In the genomic region with DNA sequence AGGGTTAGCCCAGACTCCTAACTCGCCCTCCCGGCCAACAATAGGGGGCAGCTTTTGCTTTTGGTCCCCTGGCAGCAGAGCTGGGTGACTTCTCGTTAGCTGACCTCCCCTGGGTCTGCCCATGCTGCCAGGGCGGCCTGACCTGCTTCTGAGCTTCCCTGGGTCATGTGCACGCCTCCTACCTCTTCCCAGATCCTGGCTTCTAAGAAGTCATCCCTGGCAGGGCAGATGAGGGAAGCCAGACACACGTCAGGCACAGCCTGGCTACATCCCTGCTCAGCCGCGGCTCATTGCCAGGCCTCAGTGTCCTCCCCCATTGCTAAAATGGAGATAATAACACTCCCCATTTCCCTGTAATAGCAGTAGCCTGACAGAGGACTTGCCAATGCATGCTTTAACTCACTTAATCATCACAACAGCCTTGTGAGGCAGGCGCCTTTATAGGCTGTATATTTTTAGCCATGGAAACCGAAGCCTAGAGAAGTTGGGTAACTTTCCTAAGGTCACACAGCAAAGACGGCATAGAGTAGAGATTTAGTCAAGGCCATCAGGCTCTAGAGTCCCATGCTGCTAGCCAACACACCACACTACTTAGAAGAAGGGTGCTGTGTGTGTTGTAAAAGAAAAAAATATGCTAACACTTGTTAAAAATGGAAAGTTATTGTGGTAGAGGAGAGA, we compare ENCODE assay signal across 8 cellular contexts. TPM values are rescaled to one million over a fixed set of nuclear protein-coding genes. Genes with fewer than 3 reads are reported as not detected.
DNase-seq lines count a peak whose midpoint lies in the region; ATAC-seq and TF ChIP-seq lines count a peak whose summit lies in the region.

No MANE protein-coding gene starts in this region.

- no peaks in the 10 kb centered on the region for H3K9me2 ChIP-seq in GM23338 (ENCODE audit: insufficient read depth)

- TF ChIP-seq CTCF in GM23338 (conservative IDR thresholded peaks at IDR 0.05; ENCODE audit: low read depth in 2 of 2) = peak in 1 of 2 experiments; percentile 23; a peak in 1 of 4 replicates

- no peaks in the 10 kb centered on the region for H3K9me3 Mint-ChIP-seq in GM23338
- H3K9me3 Mint-ChIP-seq in activated CD4-positive, alpha-beta memory T cell treated with anti-CD3 and anti-CD28 coated beads for 36 hours = no peaks in the 10 kb centered on the region

- ATAC-seq in GM23338 (no peak), Right ventricle myocardium inferior (peak; percentile 82), sciatic nerve (peak; percentile 28), HG03159 (IDR thresholded peaks at IDR 0.05; ENCODE audit: unreplicated experiment) (no peak), GM19035 (IDR thresholded peaks at IDR 0.05; ENCODE audit: unreplicated experiment) (no peak)

- H2AFZ ChIP-seq in GM23338 = no peak overlapping the region

- H4K20me1 ChIP-seq in GM23338 (replicated peaks; ENCODE audit: insufficient read depth) = no peaks in the 10 kb centered on the region; the same call in 1 of the 2 replicates

- H3K79me2 ChIP-seq in GM23338 (replicated peaks; ENCODE audit: insufficient read depth) = no peaks in the 10 kb centered on the region

- H3K4me3 Mint-ChIP-seq in GM23338 = no peak overlapping the region; the same call in 2 of the 3 replicates
- peak overlapping the region; percentile 79 for H3K4me3 Mint-ChIP-seq in activated CD4-positive, alpha-beta memory T cell treated with anti-CD3 and anti-CD28 coated beads for 36 hours

- intact Hi-C loops in activated CD4-positive, alpha-beta memory T cell treated with anti-CD3 and anti-CD28 coated beads for 36 hours (cut with micrococcal nuclease) = no loop called here
- intact Hi-C loops in Right ventricle myocardium inferior (cut with DNase I) (no loop called here), sciatic nerve (cut with DNase I) (no loop called here)

- CTCF ChIA-PET in activated CD4-positive, alpha-beta memory T cell treated with anti-CD3 and anti-CD28 coated beads for 36 hours (lab: Charles Lee) = no interaction called here

- DNase-seq in GM23338 (ENCODE audit: low spot score) = no peak
- DNase-seq in activated CD4-positive, alpha-beta memory T cell treated with anti-CD3 and anti-CD28 coated beads for 36 hours = no peak
- peak; percentile 80 for DNase-seq in Right ventricle myocardium inferior (ENCODE audit: missing footprints)
- no peak for DNase-seq in sciatic nerve (ENCODE audit: low spot score)
- no peak for DNase-seq in DMS53 (lab: John Stamatoyannopoulos, UW)
- DNase-seq in globus pallidus (ENCODE audit: low spot score) = no peak

- H3K36me3 ChIP-seq in GM23338 (ENCODE audit: insufficient read depth) = no peaks in the 10 kb centered on the region

- peaks cover 34% of the 10 kb centered on the region for H3K27me3 Mint-ChIP-seq in GM23338 (ENCODE audit: insufficient read depth, low read depth, poor library complexity)
- H3K27me3 Mint-ChIP-seq in activated CD4-positive, alpha-beta memory T cell treated with anti-CD3 and anti-CD28 coated beads for 36 hours = no peaks in the 10 kb centered on the region

- peaks cover 18% of the 10 kb centered on the region; the same call in 2 of the 3 replicates for H3K4me1 Mint-ChIP-seq in GM23338
- H3K4me1 Mint-ChIP-seq in activated CD4-positive, alpha-beta memory T cell treated with anti-CD3 and anti-CD28 coated beads for 36 hours (ENCODE audit: low read depth) = peaks cover 34% of the 10 kb centered on the region

- no peak overlapping the region for H3K27ac Mint-ChIP-seq in GM23338
- no peak overlapping the region for H3K27ac Mint-ChIP-seq in activated CD4-positive, alpha-beta memory T cell treated with anti-CD3 and anti-CD28 coated beads for 36 hours

- peaks cover 36% of the 10 kb centered on the region for H3K27me3 ChIP-seq in GM23338 (ENCODE audit: insufficient read depth)

- no peaks in the 10 kb centered on the region; the same call in 2 of the 3 replicates for H3K36me3 Mint-ChIP-seq in GM23338 (ENCODE audit: low read depth)
- H3K36me3 Mint-ChIP-seq in activated CD4-positive, alpha-beta memory T cell treated with anti-CD3 and anti-CD28 coated beads for 36 hours = peaks cover 6% of the 10 kb centered on the region

- H3K4me3 ChIP-seq in GM23338 = no peak overlapping the region

- no peaks in the 10 kb centered on the region; the same call in 1 of the 2 replicates for H3K4me1 ChIP-seq in GM23338 (ENCODE audit: insufficient read depth)

- POLR2A ChIA-PET in activated CD4-positive, alpha-beta memory T cell treated with anti-CD3 and anti-CD28 coated beads for 36 hours (lab: Charles Lee) = no interaction called here

- peak overlapping the region; percentile 32; the same call in 1 of the 2 replicates for H3K4me2 ChIP-seq in GM23338

- H3K27ac ChIP-seq in GM23338 (ENCODE audit: low read depth) = no peak overlapping the region

- H3F3A ChIP-seq in GM23338 (replicated peaks; ENCODE audit: low read depth) = peaks cover 5% of the 10 kb centered on the region; the same call in 1 of the 2 replicates

TF ChIP-seq in GM23338, 12 proteins besides CTCF, POLR2A, EP300 and RAD21:
- no peak for TF ChIP-seq ZNF331 (CRISPR knock-in tag; IDR thresholded peaks at IDR 0.05; ENCODE audit: low read depth)
- TF ChIP-seq, protein P1, sequence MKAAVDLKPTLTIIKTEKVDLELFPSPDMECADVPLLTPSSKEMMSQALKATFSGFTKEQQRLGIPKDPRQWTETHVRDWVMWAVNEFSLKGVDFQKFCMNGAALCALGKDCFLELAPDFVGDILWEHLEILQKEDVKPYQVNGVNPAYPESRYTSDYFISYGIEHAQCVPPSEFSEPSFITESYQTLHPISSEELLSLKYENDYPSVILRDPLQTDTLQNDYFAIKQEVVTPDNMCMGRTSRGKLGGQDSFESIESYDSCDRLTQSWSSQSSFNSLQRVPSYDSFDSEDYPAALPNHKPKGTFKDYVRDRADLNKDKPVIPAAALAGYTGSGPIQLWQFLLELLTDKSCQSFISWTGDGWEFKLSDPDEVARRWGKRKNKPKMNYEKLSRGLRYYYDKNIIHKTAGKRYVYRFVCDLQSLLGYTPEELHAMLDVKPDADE (IDR thresholded peaks at IDR 0.05) = no peak
- TF ChIP-seq EZH2 (IDR thresholded peaks at IDR 0.05; ENCODE audit: low read depth, unreplicated experiment) = no peak

RNA-seq across cellular contexts. Expression of a gene that starts 2.1 kb away (rescaled TPM):
- total RNA-seq in GM23338 (2014; rRNA removed; shearing (Covaris generic)) = 9.9 and 14.6 TPM in 2 replicates
- polyA plus RNA-seq in GM23338 (2016; fragmentation: Nextera tagmentation; extraction: Ambion mirVana) = 9.0 and 9.4 TPM in 2 replicates
- total RNA-seq in activated CD4-positive, alpha-beta memory T cell treated with anti-CD3 and anti-CD28 coated beads for 36 hours = 1 to 10 TPM; 9.2 to 9.9 TPM
- total RNA-seq in Right ventricle myocardium inferior = 7.2 TPM
- 4.1 TPM for total RNA-seq in sciatic nerve

RNA-seq across cellular contexts. Expression of a gene that starts 6.0 kb away (rescaled TPM):
- 102 and 106 TPM in 2 replicates for total RNA-seq in GM23338 (2014; rRNA removed; shearing (Covaris generic))
- 82.8 and 88.0 TPM in 2 replicates for polyA plus RNA-seq in GM23338 (2016; fragmentation: Nextera tagmentation; extraction: Ambion mirVana)
- 10 to 100 TPM; 79.7 to 82.3 TPM for total RNA-seq in activated CD4-positive, alpha-beta memory T cell treated with anti-CD3 and anti-CD28 coated beads for 36 hours
- 34.7 TPM for total RNA-seq in Right ventricle myocardium inferior
- 25.1 TPM for total RNA-seq in sciatic nerve

RNA-seq across cellular contexts. Expression of a gene that starts 13.8 kb away (rescaled TPM):
- total RNA-seq in GM23338 (2014; rRNA removed; shearing (Covaris generic)) = 1.4 and 4.2 TPM in 2 replicates
- polyA plus RNA-seq in GM23338 (2016; fragmentation: Nextera tagmentation; extraction: Ambion mirVana) = 1.4 and 1.9 TPM in 2 replicates
- total RNA-seq in activated CD4-positive, alpha-beta memory T cell treated with anti-CD3 and anti-CD28 coated beads for 36 hours = 1 to 10 TPM; 3.3 to 3.4 TPM
- 0.84 TPM for total RNA-seq in Right ventricle myocardium inferior
- total RNA-seq in sciatic nerve = 8.6 TPM

RNA-seq across cellular contexts. Expression of a gene that starts 17.7 kb away (rescaled TPM):
- 26.7 and 58.9 TPM in 2 replicates for total RNA-seq in GM23338 (2014; rRNA removed; shearing (Covaris generic))
- polyA plus RNA-seq in GM23338 (2016; fragmentation: Nextera tagmentation; extraction: Ambion mirVana) = 72.2 and 95.5 TPM in 2 replicates
- total RNA-seq in activated CD4-positive, alpha-beta memory T cell treated with anti-CD3 and anti-CD28 coated beads for 36 hours = not detected
- 6.7 TPM for total RNA-seq in Right ventricle myocardium inferior
- 25.8 TPM for total RNA-seq in sciatic nerve

RNA-seq across cellular contexts. Expression of a gene that starts 52.6 kb away (rescaled TPM):
- total RNA-seq in GM23338 (2014; rRNA removed; shearing (Covaris generic)) = 165 and 241 TPM in 2 replicates
- polyA plus RNA-seq in GM23338 (2016; fragmentation: Nextera tagmentation; extraction: Ambion mirVana) = 129 and 138 TPM in 2 replicates
- total RNA-seq in activated CD4-positive, alpha-beta memory T cell treated with anti-CD3 and anti-CD28 coated beads for 36 hours = 100 to 1,000 TPM; 214 to 224 TPM
- 280 TPM for total RNA-seq in Right ventricle myocardium inferior
- 78.2 TPM for total RNA-seq in sciatic nerve

Comparison
In these comparisons a context has a peak if more than half of its experiments do, and no peak if none do; other contexts are left out.
1. ATAC-seq: peak in Right ventricle myocardium inferior (single experiment) and sciatic nerve (single experiment); none in GM23338 (single experiment), HG03159 (single experiment) and GM19035 (single experiment).